34 cellular contexts compared by ENCODE assay signal in the genomic region with DNA sequence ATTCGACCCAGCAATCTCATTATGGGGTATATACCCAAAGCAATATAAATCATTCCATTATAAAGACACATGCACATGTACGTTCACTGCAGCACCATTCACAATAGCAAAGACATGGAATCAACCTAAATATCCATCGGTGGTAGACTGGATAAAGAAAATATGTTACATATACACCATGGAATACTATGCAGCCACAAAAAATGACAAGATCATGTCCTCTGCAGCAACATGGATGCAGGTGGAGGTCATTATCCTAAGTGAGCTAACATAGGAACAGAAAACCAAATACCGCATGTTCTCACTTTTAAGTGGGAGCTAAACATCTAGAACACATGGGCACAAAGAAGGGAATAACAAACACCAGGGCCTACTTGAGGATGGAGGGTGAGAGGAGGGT.
"Had no signal": no experiment of that assay in that cellular context is flagged by ENCODE, and none has a peak within 500 bp of the region (broad histone marks: within the 10 kb centered on the region; RNA-seq: fewer than 3 reads in every experiment).

No MANE protein-coding gene starts in this region.

- H3K4me3 ChIP-seq: ascending aorta, esophagus muscularis mucosa, gastrocnemius medialis, heart right ventricle, hepatocyte had no signal

- DNase-seq: activated CD4-positive, alpha-beta memory T cell treated with anti-CD3 and anti-CD28 coated beads for 36 hours; activated CD4-positive, alpha-beta T cell treated with anti-CD3 and anti-CD28 coated beads for 1 hour; activated CD4-positive, alpha-beta T cell treated with anti-CD3 and anti-CD28 coated beads for 48 hours; activated CD8-positive, alpha-beta memory T cell treated with anti-CD3 and anti-CD28 coated beads, Interleukin-2, amount 50 U/mL, for 48 hours; activated CD8-positive, alpha-beta T cell treated with anti-CD3 and anti-CD28 coated beads, Interleukin-2, amount 10 ng/mL, durations not matched to agents 7 days and 5 days; activated effector memory CD4-positive, alpha-beta T cell treated with Interleukin-2 at 50 U/mL for 16 hours; activated gamma-delta T cell treated with Interleukin-2 at 50 U/mL for 16 hours; activated naive CD4-positive, alpha-beta T cell treated with anti-CD3 and anti-CD28 coated beads for 36 hours; activated naive CD8-positive, alpha-beta T cell treated with anti-CD3 and anti-CD28 coated beads, Interleukin-2, amount 10 ng/mL, durations not matched to agents 7 days and 5 days; activated T-cell treated with anti-CD3 and anti-CD28 coated beads for 4 hours; activated T-cell treated with anti-CD3 and anti-CD28 coated beads, Interleukin-2, amount 50 U/mL, for 24 hours; activated T-cell treated with anti-CD3 and anti-CD28 coated beads, Interleukin-2, amount 50 U/mL, for 72 hours; cortex of kidney; dermis blood vessel endothelial cell; effector CD4-positive, alpha-beta T cell; effector memory CD8-positive, alpha-beta T cell; erythroblast; foreskin keratinocyte; gastrocnemius medialis; heart right ventricle; T-helper 1 cell; T-helper 17 cell; T1000 had no signal

- H3K27me3 ChIP-seq: ascending aorta, esophagus muscularis mucosa, foreskin keratinocyte, gastrocnemius medialis, heart right ventricle, hepatocyte had no signal

- H3K36me3 ChIP-seq: ascending aorta, esophagus muscularis mucosa, gastrocnemius medialis, heart right ventricle had no signal

- ATAC-seq: activated CD8-positive, alpha-beta T cell treated with anti-CD3 and anti-CD28 coated beads, Interleukin-2, amount 10 ng/mL, durations not matched to agents 7 days and 5 days; activated naive CD4-positive, alpha-beta T cell treated with anti-CD3 and anti-CD28 coated beads, Interleukin-2, amount 50 U/mL, for 72 hours; activated T-cell treated with anti-CD3 and anti-CD28 coated beads, Interleukin-2, amount 50 U/mL, for 72 hours; effector memory CD8-positive, alpha-beta T cell; foreskin keratinocyte; gastrocnemius medialis; heart right ventricle; T-helper 17 cell; WTC11 had no signal

- H3K27ac Mint-ChIP-seq: activated CD4-positive, alpha-beta memory T cell treated with anti-CD3 and anti-CD28 coated beads for 36 hours; activated CD8-positive, alpha-beta T cell treated with anti-CD3 and anti-CD28 coated beads, Interleukin-2, amount 10 ng/mL, durations not matched to agents 7 days and 5 days; activated naive CD4-positive, alpha-beta T cell treated with anti-CD3 and anti-CD28 coated beads for 36 hours; activated naive CD4-positive, alpha-beta T cell treated with anti-CD3 and anti-CD28 coated beads, Interleukin-2, amount 50 U/mL, for 72 hours; activated naive CD8-positive, alpha-beta T cell treated with anti-CD3 and anti-CD28 coated beads, Interleukin-2, amount 10 ng/mL, durations not matched to agents 7 days and 5 days; activated T-cell treated with anti-CD3 and anti-CD28 coated beads, Interleukin-2, amount 50 U/mL, for 24 hours; activated T-cell treated with anti-CD3 and anti-CD28 coated beads, Interleukin-2, amount 50 U/mL, for 72 hours; brain; effector memory CD8-positive, alpha-beta T cell; T-helper 17 cell; T-helper 2 cell treated with Interferon-gamma antibody and Interleukin-4, amounts not matched to agents 5 μg/mL and 100 μg/mL, for 36 hours; WTC11 had no signal

- FAIRE-seq: bronchial epithelial cell, colon had no signal

- H3K4me1 ChIP-seq: ascending aorta had no signal

- H3K9me3 ChIP-seq: ascending aorta, esophagus muscularis mucosa, gastrocnemius medialis had no signal

- H3K27ac ChIP-seq: ascending aorta, esophagus muscularis mucosa, foreskin keratinocyte, gastrocnemius medialis, heart right ventricle, hepatocyte, VCaP had no signal

- H3K36me3 Mint-ChIP-seq: activated CD4-positive, alpha-beta memory T cell treated with anti-CD3 and anti-CD28 coated beads for 36 hours; brain had no signal

- H2AFZ ChIP-seq: hepatocyte had no signal

- H3K4me2 ChIP-seq: hepatocyte had no signal

- H3K27me3 Mint-ChIP-seq: brain had no signal

- H3K4me3 Mint-ChIP-seq: activated CD4-positive, alpha-beta memory T cell treated with anti-CD3 and anti-CD28 coated beads for 36 hours; activated CD8-positive, alpha-beta T cell treated with anti-CD3 and anti-CD28 coated beads, Interleukin-2, amount 10 ng/mL, durations not matched to agents 7 days and 5 days; activated naive CD4-positive, alpha-beta T cell treated with anti-CD3 and anti-CD28 coated beads for 36 hours; activated naive CD8-positive, alpha-beta T cell treated with anti-CD3 and anti-CD28 coated beads, Interleukin-2, amount 10 ng/mL, durations not matched to agents 7 days and 5 days; activated T-cell treated with anti-CD3 and anti-CD28 coated beads, Interleukin-2, amount 50 U/mL, for 24 hours; activated T-cell treated with anti-CD3 and anti-CD28 coated beads, Interleukin-2, amount 50 U/mL, for 72 hours; brain; central memory CD8-positive, alpha-beta T cell; effector memory CD8-positive, alpha-beta T cell; T-helper 17 cell; T-helper 2 cell treated with Interferon-gamma antibody and Interleukin-4, amounts not matched to agents 5 μg/mL and 100 μg/mL, for 36 hours; WTC11 had no signal

- H3K9me3 Mint-ChIP-seq: activated CD4-positive, alpha-beta memory T cell treated with anti-CD3 and anti-CD28 coated beads for 36 hours; activated naive CD4-positive, alpha-beta T cell treated with anti-CD3 and anti-CD28 coated beads for 36 hours; activated T-cell treated with anti-CD3 and anti-CD28 coated beads, Interleukin-2, amount 50 U/mL, for 24 hours; brain; central memory CD8-positive, alpha-beta T cell; effector memory CD8-positive, alpha-beta T cell had no signal
